10 cellular contexts compared by ENCODE assay signal in the genomic region with DNA sequence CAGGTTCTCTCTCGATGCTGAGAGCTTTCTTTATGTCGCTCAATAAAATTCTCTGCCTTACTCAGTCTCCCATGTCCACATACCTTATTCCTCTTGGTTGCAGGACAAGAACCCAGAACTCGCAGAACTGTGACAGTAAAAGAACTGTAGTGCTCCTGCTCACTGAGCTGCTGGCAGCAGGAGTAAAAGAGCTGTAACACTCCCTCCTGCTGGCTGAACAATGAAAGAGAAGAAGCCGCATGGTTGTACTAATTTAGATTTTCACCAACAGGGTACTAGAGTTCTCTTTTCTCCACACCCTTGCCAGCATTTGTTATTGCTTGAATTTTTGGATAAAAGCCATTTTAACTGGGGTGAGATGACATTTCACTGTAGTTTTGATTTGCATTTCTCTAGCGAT.
DNase-seq lines count a peak whose midpoint lies in the region; ATAC-seq and TF ChIP-seq lines count a peak whose summit lies in the region.
"Had no signal": no experiment of that assay in that cellular context is flagged by ENCODE, and none has a peak within 500 bp of the region (broad histone marks: within the 10 kb centered on the region; RNA-seq: fewer than 3 reads in every experiment).

No MANE protein-coding gene starts in this region.

- H3F3A ChIP-seq in MM.1S (ENCODE audit: insufficient read depth, low read length) = no peaks in the 10 kb centered on the region

- H4K20me1 ChIP-seq in MM.1S (ENCODE audit: insufficient read depth, low read length) = no peaks in the 10 kb centered on the region

- H3K36me3 ChIP-seq in MM.1S (replicated peaks; ENCODE audit: insufficient read depth, low read length) = no peaks in the 10 kb centered on the region

- peaks cover 2% of the 10 kb centered on the region for H3K27me3 Mint-ChIP-seq in osteocyte (ENCODE audit: unreplicated experiment)
- H3K27me3 Mint-ChIP-seq: activated CD4-positive, alpha-beta memory T cell treated with anti-CD3 and anti-CD28 coated beads, Interleukin-2, amount 10 ng/mL, durations not matched to agents 7 days and 5 days had no signal

- no peak overlapping the region for H3K4me2 ChIP-seq in MM.1S (ENCODE audit: low read depth, low read length)

- DNase-seq in DMS53 (lab: John Stamatoyannopoulos, UW) (peak; percentile 49), DMS53 treated with DMSO at 0.1 percent for 48 hours (lab: John Stamatoyannopoulos, UW; ENCODE audit: unreplicated experiment) (no peak), MM.1S (no peak), choroid plexus epithelial cell (ENCODE audit: low read depth) (peak; percentile 79), osteocyte (ENCODE audit: extremely low spot score, unreplicated experiment) (no peak), occipital lobe (lab: John Stamatoyannopoulos, UW) (no peak)
- no peak for DNase-seq in stimulated activated CD4-positive, alpha-beta T cell treated with anti-CD3 and anti-CD28 coated beads, Interleukin-1b, Interleukin-23, amount 100 ng/mL, for 48 hours
- DNase-seq: activated CD4-positive, alpha-beta memory T cell treated with anti-CD3 and anti-CD28 coated beads, Interleukin-2, amount 10 ng/mL, durations not matched to agents 7 days and 5 days; NCI-H510A treated with DMSO at 0.1 percent for 48 hours had no signal

- no peaks in the 10 kb centered on the region for H3K9me2 ChIP-seq in MM.1S (replicated peaks; ENCODE audit: insufficient read depth, low read length)

- H3K27ac ChIP-seq in MM.1S (ENCODE audit: low read length) = no peak overlapping the region

- no peaks in the 10 kb centered on the region for H3K79me2 ChIP-seq in MM.1S (ENCODE audit: low read length)

- no peak overlapping the region for H3K4me3 Mint-ChIP-seq in osteocyte (ENCODE audit: unreplicated experiment)
- H3K4me3 Mint-ChIP-seq: activated CD4-positive, alpha-beta memory T cell treated with anti-CD3 and anti-CD28 coated beads, Interleukin-2, amount 10 ng/mL, durations not matched to agents 7 days and 5 days had no signal

- no peak overlapping the region for H3K27ac Mint-ChIP-seq in osteocyte (ENCODE audit: unreplicated experiment)
- H3K27ac Mint-ChIP-seq: activated CD4-positive, alpha-beta memory T cell treated with anti-CD3 and anti-CD28 coated beads, Interleukin-2, amount 10 ng/mL, durations not matched to agents 7 days and 5 days had no signal

- H2AFZ ChIP-seq in MM.1S (ENCODE audit: low read length) = no peak overlapping the region

- no peaks in the 10 kb centered on the region for H3K36me3 Mint-ChIP-seq in osteocyte (ENCODE audit: unreplicated experiment)

- no peak for ATAC-seq in GM21576 (IDR thresholded peaks at IDR 0.05; ENCODE audit: unreplicated experiment)

- H3K27me3 ChIP-seq in MM.1S (replicated peaks; ENCODE audit: insufficient read depth, low read length) = no peaks in the 10 kb centered on the region

- TF ChIP-seq CTCF in MM.1S (IDR thresholded peaks at IDR 0.05; ENCODE audit: low read length) (peak; percentile 27), choroid plexus epithelial cell (conservative IDR thresholded peaks at IDR 0.05; ENCODE audit: low read depth, low read length) (peak; percentile 81), osteocyte (IDR thresholded peaks at IDR 0.05) (peak; percentile 67)

- no peak overlapping the region for H3K9ac ChIP-seq in MM.1S (ENCODE audit: low read length)

- H3K9me3 Mint-ChIP-seq in osteocyte (ENCODE audit: unreplicated experiment) = peaks cover 6% of the 10 kb centered on the region

- no peak overlapping the region for H3K4me3 ChIP-seq in MM.1S (ENCODE audit: low read length)
- no peak overlapping the region for H3K4me3 ChIP-seq in choroid plexus epithelial cell (ENCODE audit: low read depth, low read length)

- H3K9me3 ChIP-seq in MM.1S (replicated peaks; ENCODE audit: insufficient read depth, low read length) = no peaks in the 10 kb centered on the region

- no peaks in the 10 kb centered on the region for H3K4me1 Mint-ChIP-seq in osteocyte (ENCODE audit: unreplicated experiment)
- H3K4me1 Mint-ChIP-seq: activated CD4-positive, alpha-beta memory T cell treated with anti-CD3 and anti-CD28 coated beads, Interleukin-2, amount 10 ng/mL, durations not matched to agents 7 days and 5 days had no signal

- H3K4me1 ChIP-seq in MM.1S (ENCODE audit: low read length) = no peaks in the 10 kb centered on the region

Comparison
In these comparisons a context has a peak if more than half of its experiments do, and no peak if none do; other contexts are left out.
1. DNase-seq: peak in DMS53 (single experiment) and choroid plexus epithelial cell (single experiment); none in DMS53 treated with DMSO at 0.1 percent for 48 hours (single experiment), MM.1S (single experiment), osteocyte (single experiment), stimulated activated CD4-positive, alpha-beta T cell treated with anti-CD3 and anti-CD28 coated beads, Interleukin-1b, Interleukin-23, amount 100 ng/mL, for 48 hours (single experiment) and occipital lobe (single experiment).
2. CTCF ChIP-seq: peak in every context shown above with its lines; median percentile 81 in choroid plexus epithelial cell; 67 in osteocyte; 27 in MM.1S.